ENCODE assay signal across 33 cellular contexts in genomic region chr10:120891367-120891766, GRCh38. TPM values are rescaled to one million over a fixed set of nuclear protein-coding genes. Genes with fewer than 3 reads are reported as not detected.
A peak's percentile ranks its signal among the peaks of the same experiment; 100 is the strongest.
DNase-seq lines count a peak whose midpoint lies in the region; ATAC-seq and TF ChIP-seq lines count a peak whose summit lies in the region.
"Had no signal": no experiment of that assay in that cellular context is flagged by ENCODE, and none has a peak within 500 bp of the region (broad histone marks: within the 10 kb centered on the region; RNA-seq: fewer than 3 reads in every experiment).

No MANE protein-coding gene starts in this region.

- TF ChIP-seq CTCF in MCF 10A (IDR thresholded peaks at IDR 0.05; ENCODE audit: unreplicated experiment), result no peak
- no peak for TF ChIP-seq CTCF in mammary epithelial cell (conservative IDR thresholded peaks at IDR 0.05 in 1 of 2, IDR thresholded peaks at IDR 0.05 in 1 of 2; ENCODE audit: extremely low read depth in 1 of 2, insufficient read depth in 1 of 2, low read depth in 1 of 2, low read length in 2 of 2)
- no peak for TF ChIP-seq CTCF in astrocyte of the spinal cord (IDR thresholded peaks at IDR 0.05; ENCODE audit: low read depth, low read length)
- no peak for TF ChIP-seq CTCF in fibroblast of the aortic adventitia (IDR thresholded peaks at IDR 0.05; ENCODE audit: insufficient read depth, low read length)
- TF ChIP-seq CTCF in nephron progenitor cell (IDR thresholded peaks at IDR 0.05), result no peak

- H3K9me3 ChIP-seq in mammary epithelial cell (replicated peaks; ENCODE audit: insufficient read depth, low read length), result no peaks in the 10 kb centered on the region
- H3K9me3 ChIP-seq: Caco-2, esophagus squamous epithelium, lower lobe of right lung, MG63, right lobe of liver, uterus had no signal

- H3K36me3 ChIP-seq in mammary epithelial cell (ENCODE audit: insufficient read depth, low read length), result peaks cover 5% of the 10 kb centered on the region
- H3K36me3 ChIP-seq: uterus had no signal

- BruUV-seq in MCF 10A (replicated peaks; lab: Mats Ljungman, UMichigan) (no TSS peak), mammary epithelial cell (replicated peaks; lab: Mats Ljungman, UMichigan) (no TSS peak)

- dilution Hi-C loops in mammary epithelial cell (cut with HindIII; ENCODE audit: low sequenced_read_pairs), result no loop called here

- H3K27me3 Mint-ChIP-seq in MCF 10A (ENCODE audit: insufficient read depth, unreplicated experiment), result no peaks in the 10 kb centered on the region
- no peaks in the 10 kb centered on the region for H3K27me3 Mint-ChIP-seq in nephron progenitor cell (ENCODE audit: low read depth, poor library complexity)
- H3K27me3 Mint-ChIP-seq: activated CD4-positive, alpha-beta memory T cell treated with anti-CD3 and anti-CD28 coated beads for 36 hours; activated naive CD4-positive, alpha-beta T cell treated with anti-CD3 and anti-CD28 coated beads, Interleukin-2, amount 50 U/mL, for 24 hours; B cell; stimulated activated memory B cell treated with anti-CD40 and anti-IgM and Interleukin-4, amounts not matched to agents 10 μg/mL and 1 μg/mL and 100 μg/mL, for 72 hours had no signal

- H3K4me3 Mint-ChIP-seq in MCF 10A (ENCODE audit: unreplicated experiment) (no peak overlapping the region), nephron progenitor cell (no peak overlapping the region)
- H3K4me3 Mint-ChIP-seq: activated CD4-positive, alpha-beta memory T cell treated with anti-CD3 and anti-CD28 coated beads for 36 hours; activated naive CD4-positive, alpha-beta T cell treated with anti-CD3 and anti-CD28 coated beads, Interleukin-2, amount 50 U/mL, for 24 hours; B cell; stimulated activated memory B cell treated with anti-CD40 and anti-IgM and Interleukin-4, amounts not matched to agents 10 μg/mL and 1 μg/mL and 100 μg/mL, for 72 hours had no signal

- CTCF ChIA-PET in MCF 10A (lab: Yijun Ruan, JAX) (interaction anchor here (0.6 kb wide), 1 partner anchor 242 kb away, joined by 3 read pairs; no protein-coding TSS in a partner anchor), mammary epithelial cell (lab: Charles Lee; ENCODE audit: low non-redundant PET) (no interaction called here)

- H3K79me2 ChIP-seq in mammary epithelial cell (ENCODE audit: insufficient read depth, low read length), result no peaks in the 10 kb centered on the region

- POLR2A ChIA-PET in MCF 10A (lab: Yijun Ruan, JAX), result no interaction called here

- no peak for ATAC-seq in HG03280 (IDR thresholded peaks at IDR 0.05; ENCODE audit: unreplicated experiment)
- no peak for ATAC-seq in GM21447 (IDR thresholded peaks at IDR 0.05; ENCODE audit: unreplicated experiment)
- ATAC-seq: lower lobe of right lung; right lobe of liver; SK-N-SH treated with all-trans-retinoic acid at 6 μM for 48 hours; stimulated activated memory B cell treated with anti-CD40 and anti-IgM and Interleukin-4, amounts not matched to agents 10 μg/mL and 1 μg/mL and 100 μg/mL, for 72 hours had no signal

- no peak overlapping the region for H3K27ac ChIP-seq in mammary epithelial cell (ENCODE audit: insufficient read depth, low read depth, low read length)
- H3K27ac ChIP-seq: 22Rv1, cardiac muscle cell, esophagus squamous epithelium, lower lobe of right lung, right lobe of liver, uterus had no signal

- H3K36me3 Mint-ChIP-seq in MCF 10A (ENCODE audit: insufficient read depth, unreplicated experiment) (peaks cover 39% of the 10 kb centered on the region), nephron progenitor cell (ENCODE audit: low read depth) (peaks cover 50% of the 10 kb centered on the region)

- DNase-seq in MCF 10A (ENCODE audit: unreplicated experiment), result no peak
- DNase-seq in mammary epithelial cell, result no peak
- peak; percentile 28 for DNase-seq in astrocyte of the spinal cord (ENCODE audit: low read depth, low spot score)
- DNase-seq in fibroblast of the aortic adventitia (ENCODE audit: low read depth), result peak; percentile 65
- DNase-seq in Ammon's horn (ENCODE audit: low spot score), result no peak
- no peak for DNase-seq in nephron progenitor cell
- DNase-seq: activated CD4-positive, alpha-beta memory T cell treated with anti-CD3 and anti-CD28 coated beads for 36 hours; activated CD4-positive, CD25-positive, alpha-beta regulatory T cell treated with anti-CD3 and anti-CD28 coated beads, Interleukin-2, amount 50 U/mL, for 72 hours; activated CD8-positive, alpha-beta memory T cell treated with anti-CD3 and anti-CD28 coated beads, Interleukin-2, amount 50 U/mL, for 4 hours; Caco-2; cortex of kidney; DMS79; esophagus squamous epithelium; GF-D8; KBM-7; kidney; lower lobe of right lung; MG63; NCI-H2029; NCI-H226; posterior cingulate gyrus; right lobe of liver; stimulated activated CD4-positive, alpha-beta T cell treated with anti-CD3 and anti-CD28 coated beads, Interleukin-4, amount 100 ng/mL, for 4 hours; T-helper 2 cell; uterus had no signal

- in situ Hi-C loops in mammary epithelial cell (cut with MboI; ENCODE audit: low sequenced_read_pairs in 2 of 2), result no loop called here
- in situ Hi-C loops in astrocyte of the spinal cord (cut with HindIII; ENCODE audit: low sequenced_read_pairs), result no loop called here

- intact Hi-C loops in MCF 10A (cut with micrococcal nuclease) (no loop called here), mammary epithelial cell (cut with micrococcal nuclease) (no loop called here)

- H3K9me3 Mint-ChIP-seq in MCF 10A (ENCODE audit: unreplicated experiment) (no peaks in the 10 kb centered on the region), nephron progenitor cell (no peaks in the 10 kb centered on the region)
- H3K9me3 Mint-ChIP-seq: activated CD4-positive, alpha-beta memory T cell treated with anti-CD3 and anti-CD28 coated beads for 36 hours; activated naive CD4-positive, alpha-beta T cell treated with anti-CD3 and anti-CD28 coated beads, Interleukin-2, amount 50 U/mL, for 24 hours; stimulated activated memory B cell treated with anti-CD40 and anti-IgM and Interleukin-4, amounts not matched to agents 10 μg/mL and 1 μg/mL and 100 μg/mL, for 72 hours had no signal

- no peaks in the 10 kb centered on the region for H3K27me3 ChIP-seq in mammary epithelial cell (ENCODE audit: insufficient read depth, low read length)
- H3K27me3 ChIP-seq: cardiac muscle cell, esophagus squamous epithelium, MG63, right lobe of liver, uterus had no signal

- H3K4me3 ChIP-seq in mammary epithelial cell (replicated peaks in 1 of 3; ENCODE audit: insufficient read depth in 1 of 3, low read depth in 2 of 3, low read length in 3 of 3) (no peak overlapping the region), astrocyte of the spinal cord (ENCODE audit: low read depth, low read length) (no peak overlapping the region), fibroblast of the aortic adventitia (ENCODE audit: low read depth, low read length) (no peak overlapping the region)
- H3K4me3 ChIP-seq: cardiac muscle cell, esophagus squamous epithelium, lower lobe of right lung, MG63, right lobe of liver, uterus had no signal

- no peak overlapping the region for H2AFZ ChIP-seq in mammary epithelial cell (ENCODE audit: low read depth, low read length)

- H3K9ac ChIP-seq in mammary epithelial cell (ENCODE audit: insufficient read depth, low read length), result no peak overlapping the region

- H3K4me2 ChIP-seq in mammary epithelial cell (ENCODE audit: insufficient read depth, low read depth, low read length), result no peak overlapping the region

- peak overlapping the region; percentile 64 for H3K27ac Mint-ChIP-seq in MCF 10A (ENCODE audit: low read depth, unreplicated experiment)
- H3K27ac Mint-ChIP-seq in nephron progenitor cell, result no peak overlapping the region
- H3K27ac Mint-ChIP-seq: activated CD4-positive, alpha-beta memory T cell treated with anti-CD3 and anti-CD28 coated beads for 36 hours; activated naive CD4-positive, alpha-beta T cell treated with anti-CD3 and anti-CD28 coated beads, Interleukin-2, amount 50 U/mL, for 24 hours; B cell; stimulated activated memory B cell treated with anti-CD40 and anti-IgM and Interleukin-4, amounts not matched to agents 10 μg/mL and 1 μg/mL and 100 μg/mL, for 72 hours had no signal

- H4K20me1 ChIP-seq in mammary epithelial cell (ENCODE audit: insufficient read depth, low read length), result no peaks in the 10 kb centered on the region

- no peaks in the 10 kb centered on the region for H3K4me1 ChIP-seq in mammary epithelial cell (ENCODE audit: insufficient read depth, low read length)
- H3K4me1 ChIP-seq: Caco-2, esophagus squamous epithelium, lower lobe of right lung, right lobe of liver, uterus had no signal

- no peaks in the 10 kb centered on the region for H3K4me1 Mint-ChIP-seq in MCF 10A (ENCODE audit: insufficient read depth, unreplicated experiment)
- H3K4me1 Mint-ChIP-seq in nephron progenitor cell, result peaks cover 6% of the 10 kb centered on the region
- H3K4me1 Mint-ChIP-seq: activated naive CD4-positive, alpha-beta T cell treated with anti-CD3 and anti-CD28 coated beads, Interleukin-2, amount 50 U/mL, for 24 hours; B cell; stimulated activated memory B cell treated with anti-CD40 and anti-IgM and Interleukin-4, amounts not matched to agents 10 μg/mL and 1 μg/mL and 100 μg/mL, for 72 hours had no signal

RNA-seq across cellular contexts. Expression of gene WDR11, which starts 40.2 kb away (rescaled TPM):
- total RNA-seq in MCF 10A (2022) (49.2 and 61.0 TPM in 2 replicates), mammary epithelial cell (10 to 100 TPM; 57.8 to 91.5 TPM), fibroblast of the aortic adventitia (ENCODE audit: low replicate concordance) (72.6 and 86.1 TPM in 2 replicates)
- polyA plus RNA-seq in mammary epithelial cell, result 34.0 TPM
- polyA minus RNA-seq in mammary epithelial cell, result 221 TPM

Comparison
In these comparisons a context has a peak if more than half of its experiments do, and no peak if none do; other contexts are left out.
1. DNase-seq: peak in astrocyte of the spinal cord (single experiment) and fibroblast of the aortic adventitia (single experiment); none in MCF 10A (single experiment), mammary epithelial cell (single experiment), Ammon's horn (single experiment) and nephron progenitor cell (single experiment).